ENCODE assay signal across 9 cellular contexts in genomic region chr14:61420326-61420725, GRCh38.
DNase-seq lines count a peak whose midpoint lies in the region; FAIRE-seq and TF ChIP-seq lines count a peak whose summit lies in the region.
"Had no signal": no experiment of that assay in that cellular context is flagged by ENCODE, and none has a peak within 500 bp of the region (broad histone marks: within the 10 kb centered on the region; RNA-seq: fewer than 3 reads in every experiment).

No MANE protein-coding gene starts in this region.

- no peak for TF ChIP-seq CTCF in bronchial epithelial cell (IDR thresholded peaks at IDR 0.05; ENCODE audit: insufficient read depth, low read length, severe bottlenecking)
- no peak for TF ChIP-seq CTCF in prostate gland (IDR thresholded peaks at IDR 0.05)
- no peak for TF ChIP-seq CTCF in ascending aorta (IDR thresholded peaks at IDR 0.05)
- no peak for TF ChIP-seq CTCF in uterus (IDR thresholded peaks at IDR 0.05)

- intact Hi-C loops in prostate gland (cut with DNase I) (no loop called here), ascending aorta (cut with DNase I) (no loop called here), uterus (cut with DNase I; ENCODE audit: low total_unique reads) (no loop called here)

- in situ Hi-C loops in SK-MEL-5 (cut with HindIII; ENCODE audit: low pct_unique_long_range_greater_than_20kb, low sequenced_read_pairs), result no loop called here

- no peaks in the 10 kb centered on the region for H3K9me3 ChIP-seq in prostate gland
- no peaks in the 10 kb centered on the region for H3K9me3 ChIP-seq in ascending aorta
- H3K9me3 ChIP-seq in uterus, result no peaks in the 10 kb centered on the region

- H3K4me1 ChIP-seq in prostate gland (replicated peaks) (peaks cover 14% of the 10 kb centered on the region), ascending aorta (peaks cover 6 to 12% of the 10 kb centered on the region in 2 donors), uterus (no peaks in the 10 kb centered on the region)

- peak; percentile 58 for FAIRE-seq in bronchial epithelial cell (lab: Jason Lieb, UNC)

- H3K27ac ChIP-seq in prostate gland (peak overlapping the region; percentile 34 to 65), ascending aorta (no peak overlapping the region), uterus (peak overlapping the region in 1 of 2 donors; percentile 15)

- peak; percentile 10 for DNase-seq in H7
- DNase-seq in SK-MEL-5 (ENCODE audit: low read depth, low spot score), result peak; percentile 86
- peak; percentile 94 for DNase-seq in bronchial epithelial cell (ENCODE audit: low read depth)
- DNase-seq in prostate gland (ENCODE audit: low spot score), result peak; percentile 28
- no peak for DNase-seq in cerebellar cortex (ENCODE audit: low spot score)
- DNase-seq in ascending aorta (ENCODE audit: low spot score in 2 of 2), result no peak
- DNase-seq in uterus, result no peak
- DNase-seq in dedifferentiated amniotic fluid mesenchymal stem cell (ENCODE audit: extremely low spot score), result no peak
- DNase-seq: NCI-H2081 had no signal

- H3K36me3 ChIP-seq in H7 (replicated peaks; ENCODE audit: control insufficient read depth, insufficient read depth, low read length), result no peaks in the 10 kb centered on the region
- H3K36me3 ChIP-seq in bronchial epithelial cell (ENCODE audit: control insufficient read depth, insufficient read depth, low read length), result no peaks in the 10 kb centered on the region
- H3K36me3 ChIP-seq in prostate gland, result no peaks in the 10 kb centered on the region
- no peaks in the 10 kb centered on the region for H3K36me3 ChIP-seq in ascending aorta
- no peaks in the 10 kb centered on the region for H3K36me3 ChIP-seq in uterus

- TF ChIP-seq POLR2A in prostate gland (IDR thresholded peaks at IDR 0.05), result no peak
- no peak for TF ChIP-seq POLR2A in uterus (IDR thresholded peaks at IDR 0.05)

- H3K4me3 ChIP-seq in H7 (ENCODE audit: insufficient read depth, low read depth, low read length) (no peak overlapping the region), bronchial epithelial cell (ENCODE audit: low read depth, low read length) (no peak overlapping the region), prostate gland (no peak overlapping the region), ascending aorta (no peak overlapping the region), uterus (no peak overlapping the region)

- no peaks in the 10 kb centered on the region for H3K27me3 ChIP-seq in H7 (ENCODE audit: control insufficient read depth, insufficient read depth, low read length)
- no peaks in the 10 kb centered on the region for H3K27me3 ChIP-seq in bronchial epithelial cell (ENCODE audit: control insufficient read depth, insufficient read depth, low read length)
- H3K27me3 ChIP-seq in prostate gland (replicated peaks; ENCODE audit: insufficient read depth), result no peaks in the 10 kb centered on the region
- no peaks in the 10 kb centered on the region for H3K27me3 ChIP-seq in ascending aorta
- H3K27me3 ChIP-seq in uterus, result no peaks in the 10 kb centered on the region

- 46% methylated on average over 4 of the region's 4 CpGs for WGBS in prostate gland

Comparison
In these comparisons a context has a peak if more than half of its experiments do, and no peak if none do; other contexts are left out.
1. DNase-seq: peak in H7 (single experiment), SK-MEL-5 (single experiment), bronchial epithelial cell (single experiment) and prostate gland (single experiment); none in cerebellar cortex (single experiment), ascending aorta (0 of 2), uterus (0 of 2) and dedifferentiated amniotic fluid mesenchymal stem cell (single experiment).
2. H3K27ac ChIP-seq: peak in prostate gland (2 of 2); none in ascending aorta (0 of 2).